30 cellular contexts compared by ENCODE assay signal in the genomic region with DNA sequence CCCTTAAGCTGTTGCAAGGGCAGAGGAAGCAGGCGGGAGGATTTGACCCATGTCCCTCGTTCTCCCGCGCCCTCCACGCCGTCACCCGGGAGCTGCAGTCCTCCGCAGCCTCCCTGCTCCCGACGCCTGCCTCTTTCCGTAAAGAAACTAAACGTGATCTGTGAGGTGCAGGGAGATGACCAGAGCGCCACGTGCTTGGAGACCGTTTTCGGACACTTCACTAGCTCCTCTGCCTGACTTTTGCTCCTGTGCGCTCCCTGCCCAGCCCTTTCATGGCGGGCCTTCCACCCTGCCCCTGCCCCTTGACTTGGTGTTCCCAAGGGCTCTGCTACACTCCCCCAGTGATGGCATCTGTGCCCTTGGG.
DNase-seq lines count a peak whose midpoint lies in the region; ATAC-seq, FAIRE-seq and TF ChIP-seq lines count a peak whose summit lies in the region.
"Had no signal": no experiment of that assay in that cellular context is flagged by ENCODE, and none has a peak within 500 bp of the region (broad histone marks: within the 10 kb centered on the region; RNA-seq: fewer than 3 reads in every experiment).

No MANE protein-coding gene starts in this region.

- H3K79me2 ChIP-seq in SK-N-SH (ENCODE audit: insufficient read depth), result no peaks in the 10 kb centered on the region
- no peaks in the 10 kb centered on the region for H3K79me2 ChIP-seq in H1 (ENCODE audit: control insufficient read depth in 1 of 2, insufficient read depth in 2 of 2, low read length in 2 of 2)

- H3K4ac ChIP-seq in H1 (replicated peaks; ENCODE audit: insufficient read length, low read depth, low read length), result no peak overlapping the region
- H3K4ac ChIP-seq in mesenchymal stem cell (ENCODE audit: low read depth in 1 of 2, low read length in 2 of 2), result no peak overlapping the region

- CTCF ChIA-PET in SK-N-SH (lab: Yijun Ruan, JAX) (no interaction called here), H1 (lab: Charles Lee; ENCODE audit: partially characterized antibody) (interaction anchor here (0.6 to 1.3 kb wide), 3 partner anchors 19 to 42 kb away, joined by 3 read pairs; no protein-coding TSS in a partner anchor)

- H2BK5ac ChIP-seq in H1 (ENCODE audit: low read depth, low read length) (no peak overlapping the region), mesenchymal stem cell (ENCODE audit: low read depth, low read length, poor library complexity, severe bottlenecking) (no peak overlapping the region)

- TF ChIP-seq EP300 in SK-N-SH (IDR thresholded peaks at IDR 0.05; ENCODE audit: borderline replicate concordance in 1 of 2, low read depth in 1 of 2, low read length in 1 of 2) (no peak), H1 (IDR thresholded peaks at IDR 0.05; ENCODE audit: borderline replicate concordance in 1 of 2, low read depth in 2 of 2, low read length in 2 of 2) (no peak), stomach (IDR thresholded peaks at IDR 0.05) (no peak)

- H4K8ac ChIP-seq in H1 (ENCODE audit: extremely low read depth, insufficient read depth, low read length) (no peak overlapping the region; the same call in 1 of the 2 replicates), mesenchymal stem cell (ENCODE audit: low read length) (no peak overlapping the region)

- no peak overlapping the region for H4K5ac ChIP-seq in H1 (ENCODE audit: insufficient read length, low read depth, low read length)

- TF ChIP-seq CTCF in SK-N-SH (IDR thresholded peaks at IDR 0.05), result no peak
- no peak for TF ChIP-seq CTCF in H1 (IDR thresholded peaks at IDR 0.05; ENCODE audit: control extremely low read depth in 1 of 3, insufficient read depth in 1 of 3, low read depth in 1 of 3, low read length in 3 of 3)
- TF ChIP-seq CTCF in stomach (IDR thresholded peaks at IDR 0.05), result no peak
- TF ChIP-seq CTCF in spleen (IDR thresholded peaks at IDR 0.05 in 8 of 11, conservative IDR thresholded peaks at IDR 0.05 in 3 of 11), result no peak

- peaks cover 38% of the 10 kb centered on the region for H3K27me3 ChIP-seq in SK-N-SH (ENCODE audit: insufficient read depth)
- H3K27me3 ChIP-seq in H1 (replicated peaks in 1 of 4; ENCODE audit: control insufficient read depth in 3 of 4, extremely low read depth in 1 of 4, insufficient read depth in 3 of 4, low read length in 3 of 4), result no peaks in the 10 kb centered on the region; a peak in 1 of 7 replicates
- H3K27me3 ChIP-seq in mesenchymal stem cell (ENCODE audit: control insufficient read depth in 1 of 2, insufficient read depth in 1 of 2, low read length in 2 of 2), result peaks cover 9 to 54% of the 10 kb centered on the region in 2 experiments
- H3K27me3 ChIP-seq in stomach, result peaks cover 0 to 34% (median 4%) of the 10 kb centered on the region in 3 donors
- H3K27me3 ChIP-seq in spleen (replicated peaks in 1 of 7), result peaks cover 0 to 30% (median 0%) of the 10 kb centered on the region in 7 donors

- H3K36me3 ChIP-seq in SK-N-SH (replicated peaks in 1 of 2; ENCODE audit: control insufficient read depth in 1 of 2, insufficient read depth in 2 of 2, low read length in 1 of 2) (no peaks in the 10 kb centered on the region), H1 (ENCODE audit: control insufficient read depth in 2 of 4, insufficient read depth in 4 of 4, low read length in 3 of 4) (no peaks in the 10 kb centered on the region), mesenchymal stem cell (ENCODE audit: control insufficient read depth in 1 of 2, insufficient read depth in 2 of 2, low read depth in 1 of 2, low read length in 2 of 2) (no peaks in the 10 kb centered on the region), stomach (no peaks in the 10 kb centered on the region), spleen (no peaks in the 10 kb centered on the region)

- TF ChIP-seq POLR2A in H1 (IDR thresholded peaks at IDR 0.05; ENCODE audit: control extremely low read depth in 1 of 2, low read depth in 2 of 2, low read length in 2 of 2) (no peak), stomach (IDR thresholded peaks at IDR 0.05) (no peak), spleen (IDR thresholded peaks at IDR 0.05) (no peak)

- H3K9ac ChIP-seq in SK-N-SH (no peak overlapping the region), H1 (replicated peaks in 1 of 4; ENCODE audit: extremely low read depth in 1 of 4, low read depth in 3 of 4, low read length in 3 of 4) (no peak overlapping the region), mesenchymal stem cell (ENCODE audit: low read length) (peak overlapping the region; percentile 17)
- H3K9ac ChIP-seq: GM23248 had no signal

- H3K9me2 ChIP-seq in SK-N-SH, result no peaks in the 10 kb centered on the region

- no peak overlapping the region for H3K23ac ChIP-seq in H1 (ENCODE audit: insufficient read length)
- H3K23ac ChIP-seq in mesenchymal stem cell (ENCODE audit: low read length in 2 of 2), result no peak overlapping the region

- H3K18ac ChIP-seq in H1 (ENCODE audit: extremely low read depth, low read length) (no peak overlapping the region), mesenchymal stem cell (ENCODE audit: low read depth in 1 of 2, low read length in 2 of 2) (no peak overlapping the region)

- H3K4me1 ChIP-seq in SK-N-SH (ENCODE audit: control insufficient read depth in 1 of 2, insufficient read depth in 2 of 2, low read depth in 1 of 2, low read length in 1 of 2) (no peaks in the 10 kb centered on the region), H1 (replicated peaks in 1 of 4; ENCODE audit: control insufficient read depth in 3 of 4, insufficient read depth in 4 of 4, low read length in 3 of 4) (no peaks in the 10 kb centered on the region; a peak in 1 of 7 replicates), mesenchymal stem cell (ENCODE audit: control insufficient read depth, insufficient read depth, low read depth, low read length) (no peaks in the 10 kb centered on the region), stomach (peaks cover 0 to 7% (median 4%) of the 10 kb centered on the region in 4 donors), spleen (peaks cover 0 to 9% (median 0%) of the 10 kb centered on the region in 6 donors)

- H3K79me1 ChIP-seq in H1 (ENCODE audit: low read depth, low read length) (no peaks in the 10 kb centered on the region), mesenchymal stem cell (replicated peaks; ENCODE audit: low read length, poor library complexity, severe bottlenecking) (no peaks in the 10 kb centered on the region)

- H3K27ac Mint-ChIP-seq in activated T-helper 1 cell treated with anti-CD3 and anti-CD28 coated beads, Interleukin-12 subunit alpha, Interleukin-12 subunit beta, Interleukin-2, Interleukin-4 antibody, amounts not matched to agents 30 ng/mL and 10 ng/mL and 1 ng/mL, durations not matched to agents 14 hours and 24 hours and 36 hours, result no peak overlapping the region
- H3K27ac Mint-ChIP-seq: activated T-cell treated with anti-CD3 and anti-CD28 coated beads, Interleukin-2, amount 50 U/mL, for 24 hours; stimulated activated naive CD8-positive, alpha-beta T cell treated with anti-CD3 and anti-CD28 coated beads, Interleukin-15, amount 100 ng/mL, for 72 hours had no signal

- H3K27me3 Mint-ChIP-seq in activated T-helper 1 cell treated with anti-CD3 and anti-CD28 coated beads, Interleukin-12 subunit alpha, Interleukin-12 subunit beta, Interleukin-2, Interleukin-4 antibody, amounts not matched to agents 30 ng/mL and 10 ng/mL and 1 ng/mL, durations not matched to agents 14 hours and 24 hours and 36 hours (ENCODE audit: insufficient read depth), result peaks cover 4% of the 10 kb centered on the region

- H3K9me3 ChIP-seq in SK-N-SH (no peaks in the 10 kb centered on the region), H1 (ENCODE audit: insufficient read depth in 2 of 2, low read depth in 1 of 2, low read length in 1 of 2) (no peaks in the 10 kb centered on the region), mesenchymal stem cell (ENCODE audit: control insufficient read depth, low read length) (no peaks in the 10 kb centered on the region), stomach (no peaks in the 10 kb centered on the region), spleen (no peaks in the 10 kb centered on the region)
- H3K9me3 ChIP-seq: mucosa of descending colon had no signal

- intact Hi-C loops in stomach (cut with DNase I; ENCODE audit: low total_unique reads) (no loop called here), spleen (cut with DNase I; ENCODE audit: low total_unique reads) (no loop called here)
- intact Hi-C loops in activated T-helper 1 cell treated with anti-CD3 and anti-CD28 coated beads, Interleukin-12 subunit alpha, Interleukin-12 subunit beta, Interleukin-2, Interleukin-4 antibody, amounts not matched to agents 30 ng/mL and 10 ng/mL and 1 ng/mL, durations not matched to agents 14 hours and 24 hours and 36 hours (cut with micrococcal nuclease), result no loop called here

- no peak overlapping the region for H3K4me3 ChIP-seq in SK-N-SH (ENCODE audit: low read depth in 2 of 2, low read length in 1 of 2)
- H3K4me3 ChIP-seq in H1 (ENCODE audit: extremely low read depth in 1 of 4, insufficient read depth in 2 of 4, low read depth in 3 of 4, low read length in 4 of 4), result no peak overlapping the region
- peak overlapping the region in 1 of 2 experiments; percentile 70 for H3K4me3 ChIP-seq in mesenchymal stem cell (ENCODE audit: insufficient read depth in 1 of 2, low read depth in 1 of 2, low read length in 2 of 2)
- peak overlapping the region; percentile 25 to 34 (median 28) for H3K4me3 ChIP-seq in stomach
- peak overlapping the region in 2 of 8 donors; percentile 16 to 17 for H3K4me3 ChIP-seq in spleen
- H3K4me3 ChIP-seq: GM23248, lung, mucosa of descending colon, SK-N-MC had no signal

- WGBS in SK-N-SH (ENCODE audit: low lambda C conversion rate), result 7% methylated on average over 14 of the region's 18 CpGs
- 88% methylated on average over 18 of the region's 18 CpGs; no CpG with 5 or more reads in 1 of the 2 experiments for WGBS in H1 (ENCODE audit: extremely low coverage in 1 of 2, insufficient coverage in 1 of 2, insufficient read length in 1 of 2, insufficient replicate concordance in 2 of 2, low coverage in 1 of 2, low lambda C conversion rate in 2 of 2, missing lambda C conversion rate in 1 of 2), 2 experiments
- WGBS in mesenchymal stem cell, result 90% methylated on average over 18 of the region's 18 CpGs
- WGBS in stomach, 5 donors, result 25 to 56% (median 35%) methylated on average over 18 of the region's 18 CpGs
- 43 to 65% (median 53%) methylated on average over 12 to 18 of the region's 18 CpGs for WGBS in spleen, 5 donors

- no peak overlapping the region for H2BK20ac ChIP-seq in H1 (ENCODE audit: low read length)

- H3K23me2 ChIP-seq in H1 (ENCODE audit: low read depth, low read length), result no peaks in the 10 kb centered on the region; the same call in 1 of the 2 replicates

- no peaks in the 10 kb centered on the region for H3K9me3 Mint-ChIP-seq in activated T-helper 1 cell treated with anti-CD3 and anti-CD28 coated beads, Interleukin-12 subunit alpha, Interleukin-12 subunit beta, Interleukin-2, Interleukin-4 antibody, amounts not matched to agents 30 ng/mL and 10 ng/mL and 1 ng/mL, durations not matched to agents 14 hours and 24 hours and 36 hours
- H3K9me3 Mint-ChIP-seq: activated T-cell treated with anti-CD3 and anti-CD28 coated beads, Interleukin-2, amount 50 U/mL, for 24 hours; stimulated activated naive CD8-positive, alpha-beta T cell treated with anti-CD3 and anti-CD28 coated beads, Interleukin-15, amount 100 ng/mL, for 72 hours had no signal

- H3K4me3 Mint-ChIP-seq in activated T-helper 1 cell treated with anti-CD3 and anti-CD28 coated beads, Interleukin-12 subunit alpha, Interleukin-12 subunit beta, Interleukin-2, Interleukin-4 antibody, amounts not matched to agents 30 ng/mL and 10 ng/mL and 1 ng/mL, durations not matched to agents 14 hours and 24 hours and 36 hours, result no peak overlapping the region
- H3K4me3 Mint-ChIP-seq: activated T-cell treated with anti-CD3 and anti-CD28 coated beads, Interleukin-2, amount 50 U/mL, for 24 hours; stimulated activated naive CD8-positive, alpha-beta T cell treated with anti-CD3 and anti-CD28 coated beads, Interleukin-15, amount 100 ng/mL, for 72 hours had no signal

- no peak overlapping the region for H2BK15ac ChIP-seq in H1 (ENCODE audit: low read length)
- H2BK15ac ChIP-seq in mesenchymal stem cell (ENCODE audit: low read depth, poor library complexity, severe bottlenecking), result no peak overlapping the region

- H3K36me3 Mint-ChIP-seq in activated T-helper 1 cell treated with anti-CD3 and anti-CD28 coated beads, Interleukin-12 subunit alpha, Interleukin-12 subunit beta, Interleukin-2, Interleukin-4 antibody, amounts not matched to agents 30 ng/mL and 10 ng/mL and 1 ng/mL, durations not matched to agents 14 hours and 24 hours and 36 hours (ENCODE audit: low read depth), result no peaks in the 10 kb centered on the region

- H4K91ac ChIP-seq in H1 (replicated peaks; ENCODE audit: insufficient read length, low read length) (no peak overlapping the region), mesenchymal stem cell (ENCODE audit: low read length) (no peak overlapping the region)

- FAIRE-seq in H1 (lab: Jason Lieb, UNC), result no peak

- POLR2A ChIA-PET in SK-N-SH (lab: Yijun Ruan, JAX) (no interaction called here), H1 (lab: Charles Lee; ENCODE audit: partially characterized antibody) (no interaction called here)

- H4K20me1 ChIP-seq in SK-N-SH (ENCODE audit: insufficient read depth), result no peaks in the 10 kb centered on the region
- H4K20me1 ChIP-seq in H1 (replicated peaks in 1 of 2; ENCODE audit: control insufficient read depth in 1 of 2, insufficient read depth in 2 of 2, low read length in 2 of 2), result no peaks in the 10 kb centered on the region

- H2BK120ac ChIP-seq in H1 (replicated peaks; ENCODE audit: low read depth, low read length) (no peak overlapping the region), mesenchymal stem cell (ENCODE audit: low read depth, low read length) (no peak overlapping the region)

- no peak overlapping the region for H3K56ac ChIP-seq in H1 (replicated peaks; ENCODE audit: insufficient read length, low read depth, low read length)

- H2BK12ac ChIP-seq in H1 (ENCODE audit: low read depth, low read length) (no peak overlapping the region), mesenchymal stem cell (ENCODE audit: low read length in 2 of 2) (no peak overlapping the region)

- TF ChIP-seq RAD21 in SK-N-SH (IDR thresholded peaks at IDR 0.05; ENCODE audit: low read length) (no peak), H1 (IDR thresholded peaks at IDR 0.05 in 1 of 2, conservative IDR thresholded peaks at IDR 0.05 in 1 of 2; ENCODE audit: low read depth in 2 of 2, low read length in 2 of 2) (no peak)

- ATAC-seq in HG03108 (IDR thresholded peaks at IDR 0.05; ENCODE audit: unreplicated experiment), result no peak
- ATAC-seq: mucosa of descending colon; stimulated activated naive CD8-positive, alpha-beta T cell treated with anti-CD3 and anti-CD28 coated beads, Interleukin-15, amount 100 ng/mL, for 72 hours had no signal

- H3K4me2 ChIP-seq in SK-N-SH, result peak overlapping the region; percentile 29; the same call in 1 of the 2 replicates
- no peak overlapping the region for H3K4me2 ChIP-seq in H1 (ENCODE audit: insufficient read depth in 1 of 2, low read depth in 2 of 2, low read length in 2 of 2)
- no peak overlapping the region for H3K4me2 ChIP-seq in mesenchymal stem cell (ENCODE audit: low read length, poor library complexity, severe bottlenecking)

- H3K14ac ChIP-seq in H1 (ENCODE audit: insufficient read length) (no peak overlapping the region), mesenchymal stem cell (ENCODE audit: low read length in 2 of 2) (no peak overlapping the region)

- no peak overlapping the region for H2AK5ac ChIP-seq in H1 (ENCODE audit: low read depth, low read length)
- no peak overlapping the region for H2AK5ac ChIP-seq in mesenchymal stem cell (ENCODE audit: low read length, severe bottlenecking)

- H3K4me1 Mint-ChIP-seq in activated T-helper 1 cell treated with anti-CD3 and anti-CD28 coated beads, Interleukin-12 subunit alpha, Interleukin-12 subunit beta, Interleukin-2, Interleukin-4 antibody, amounts not matched to agents 30 ng/mL and 10 ng/mL and 1 ng/mL, durations not matched to agents 14 hours and 24 hours and 36 hours (ENCODE audit: low read depth), result no peaks in the 10 kb centered on the region
- H3K4me1 Mint-ChIP-seq: stimulated activated naive CD8-positive, alpha-beta T cell treated with anti-CD3 and anti-CD28 coated beads, Interleukin-15, amount 100 ng/mL, for 72 hours had no signal

- H3K27ac ChIP-seq in SK-N-SH (ENCODE audit: low read depth in 2 of 2, low read length in 1 of 2) (no peak overlapping the region), H1 (ENCODE audit: low read depth, low read length) (no peak overlapping the region), mesenchymal stem cell (ENCODE audit: low read length, poor library complexity, severe bottlenecking) (no peak overlapping the region), stomach (no peak overlapping the region), spleen (peak overlapping the region in 1 of 8 donors; percentile 14)
- H3K27ac ChIP-seq: GM23248, HL-60, RWPE1, SK-N-MC had no signal

- H2AFZ ChIP-seq in SK-N-SH (ENCODE audit: low read depth), result no peak overlapping the region
- H2AFZ ChIP-seq in H1 (ENCODE audit: low read length), result peak overlapping the region; percentile 38; the same call in 1 of the 2 replicates
- H2AFZ ChIP-seq in mesenchymal stem cell (ENCODE audit: low read depth, low read length), result no peak overlapping the region
- H2AFZ ChIP-seq: GM23248 had no signal

- no peak for DNase-seq in SK-N-SH
- no peak for DNase-seq in H1 (ENCODE audit: low read depth in 1 of 2, low spot score in 2 of 2)
- no peak for DNase-seq in mesenchymal stem cell
- no peak for DNase-seq in stomach
- DNase-seq in GDM1 (lab: John Stamatoyannopoulos, UW), result no peak
- DNase-seq in spleen, result no peak
- DNase-seq in activated T-helper 1 cell treated with anti-CD3 and anti-CD28 coated beads, Interleukin-12 subunit alpha, Interleukin-12 subunit beta, Interleukin-2, Interleukin-4 antibody, amounts not matched to agents 30 ng/mL and 10 ng/mL and 1 ng/mL, durations not matched to agents 14 hours and 24 hours and 36 hours (ENCODE audit: low spot score), result no peak
- DNase-seq: ACHN; activated CD4-positive, alpha-beta T cell treated with anti-CD3 and anti-CD28 coated beads for 4 hours; activated CD8-positive, alpha-beta memory T cell treated with anti-CD3 and anti-CD28 coated beads for 24 hours; activated gamma-delta T cell treated with Interleukin-2 at 50 U/mL for 16 hours; activated T-cell treated with anti-CD3 and anti-CD28 coated beads, Interleukin-2, amount 50 U/mL, for 24 hours; cerebellar nuclear complex; GF-D8; GM23248; islet precursor cell; Kasumi-1; mucosa of descending colon; MV-4-11; NCI-H146; NCI-H2107; NCI-H446; NCI-H82; stimulated activated naive CD8-positive, alpha-beta T cell treated with anti-CD3 and anti-CD28 coated beads, Interleukin-15, amount 100 ng/mL, for 72 hours; trophoblast cell had no signal

- no peaks in the 10 kb centered on the region for H3F3A ChIP-seq in SK-N-SH (replicated peaks; ENCODE audit: insufficient read depth)

Comparison
In these comparisons a context has a peak if more than half of its experiments do, and no peak if none do; other contexts are left out.
1. H3K4me3 ChIP-seq: peak in stomach (4 of 4); none in SK-N-SH (0 of 2) and H1 (0 of 4).